In the genomic region with DNA sequence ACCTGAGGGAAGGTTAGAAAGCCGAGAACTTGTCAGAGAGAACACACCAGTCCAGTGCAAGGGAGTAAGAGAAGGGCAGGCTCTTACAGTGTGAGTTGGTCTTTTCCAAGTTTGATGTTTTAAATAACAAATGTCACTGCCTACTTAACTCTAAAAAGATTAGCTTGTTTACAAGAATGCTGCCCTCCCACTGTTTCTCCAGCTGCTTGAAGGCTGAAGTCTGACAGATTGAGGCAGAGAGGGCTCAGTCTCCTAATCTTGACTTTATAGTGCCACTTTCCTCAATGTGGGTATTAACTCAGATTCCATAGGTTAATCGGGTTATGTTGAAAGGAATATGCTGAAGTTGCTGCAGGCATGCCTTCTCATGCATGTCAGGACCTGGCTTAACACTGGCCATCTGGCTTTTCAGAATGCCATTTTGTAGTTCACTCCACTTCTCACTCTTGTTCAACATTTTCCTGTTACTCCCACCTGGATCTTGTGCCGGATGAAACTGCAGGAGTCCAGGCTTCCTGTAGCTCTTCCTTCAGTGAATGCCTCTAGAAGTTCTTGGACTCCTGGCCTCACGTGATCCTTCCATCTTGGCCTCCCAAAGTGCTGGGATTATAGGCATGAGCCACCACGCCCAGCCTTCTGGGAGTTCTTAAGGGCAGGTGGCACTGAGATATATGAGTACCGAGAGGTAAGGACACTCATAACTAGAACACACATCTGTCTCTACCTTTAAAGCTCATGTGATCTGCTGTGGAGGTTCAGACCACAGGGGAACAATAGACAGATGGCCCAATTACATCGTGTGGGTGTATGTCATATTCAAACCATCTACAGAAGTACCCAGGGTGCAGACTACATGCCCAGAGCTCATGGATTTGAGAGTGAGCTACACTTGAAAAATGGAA, we compare ENCODE assay signal across 1 cellular context.
A peak's percentile ranks its signal among the peaks of the same experiment; 100 is the strongest.
TF ChIP-seq lines count a peak whose summit lies in the region.

No MANE protein-coding gene starts in this region.

TF ChIP-seq in GM12878, 131 proteins besides CTCF, POLR2A, EP300 and RAD21 (continued from another document and continues in another):
- TF ChIP-seq, protein P1, sequence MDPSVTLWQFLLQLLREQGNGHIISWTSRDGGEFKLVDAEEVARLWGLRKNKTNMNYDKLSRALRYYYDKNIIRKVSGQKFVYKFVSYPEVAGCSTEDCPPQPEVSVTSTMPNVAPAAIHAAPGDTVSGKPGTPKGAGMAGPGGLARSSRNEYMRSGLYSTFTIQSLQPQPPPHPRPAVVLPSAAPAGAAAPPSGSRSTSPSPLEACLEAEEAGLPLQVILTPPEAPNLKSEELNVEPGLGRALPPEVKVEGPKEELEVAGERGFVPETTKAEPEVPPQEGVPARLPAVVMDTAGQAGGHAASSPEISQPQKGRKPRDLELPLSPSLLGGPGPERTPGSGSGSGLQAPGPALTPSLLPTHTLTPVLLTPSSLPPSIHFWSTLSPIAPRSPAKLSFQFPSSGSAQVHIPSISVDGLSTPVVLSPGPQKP (IDR thresholded peaks at IDR 0.05; ENCODE audit: low read depth, low read length) = no peak
- TF ChIP-seq GABPA (IDR thresholded peaks at IDR 0.05; ENCODE audit: low read depth) (peak; percentile 65), RCOR1 (conservative IDR thresholded peaks at IDR 0.05; ENCODE audit: low read depth, low read length) (no peak), HCFC1 (IDR thresholded peaks at IDR 0.05; ENCODE audit: low read length) (0 out of 2 replicates have a peak, but pooled peaks have one; percentile 7), IKZF1 (conservative IDR thresholded peaks at IDR 0.05) (peak; percentile 99), POLR2AphosphoS2 (IDR thresholded peaks at IDR 0.05; ENCODE audit: low read depth, low read length) (no peak), ZBTB11 (CRISPR knock-in tag; IDR thresholded peaks at IDR 0.05) (no peak), BCL11A (IDR thresholded peaks at IDR 0.05; ENCODE audit: low read depth, low read length) (peak; percentile 99), ZBED1 (IDR thresholded peaks at IDR 0.05; ENCODE audit: borderline replicate concordance) (peak; percentile 97; the same call in 1 of the 2 replicates), SMARCA5 (IDR thresholded peaks at IDR 0.05) (peak; percentile 24; the same call in 1 of the 2 replicates), ZSCAN29 (IDR thresholded peaks at IDR 0.05) (0 out of 2 replicates have a peak, but pooled peaks have one; percentile 36), CBFB (IDR thresholded peaks at IDR 0.05; ENCODE audit: low read depth) (peak; percentile 90), NBN (IDR thresholded peaks at IDR 0.05) (peak; percentile 94), CHD1 (IDR thresholded peaks at IDR 0.05; ENCODE audit: low read depth, low read length) (peak; percentile 52; the same call in 1 of the 2 replicates), CBX3 (IDR thresholded peaks at IDR 0.05; ENCODE audit: borderline replicate concordance, low read depth) (no peak), RELA (IDR thresholded peaks at IDR 0.05; ENCODE audit: borderline replicate concordance, partially characterized antibody) (peak; percentile 80), SMAD5 (IDR thresholded peaks at IDR 0.05; ENCODE audit: low read depth) (peak; percentile 47; the same call in 1 of the 2 replicates), HDAC2 (IDR thresholded peaks at IDR 0.05) (no peak), PKNOX1 (IDR thresholded peaks at IDR 0.05) (peak; percentile 64), RBBP5 (conservative IDR thresholded peaks at IDR 0.05) (no peak), PML (IDR thresholded peaks at IDR 0.05; ENCODE audit: low read length) (peak; percentile 94)
- TF ChIP-seq, protein P2, sequence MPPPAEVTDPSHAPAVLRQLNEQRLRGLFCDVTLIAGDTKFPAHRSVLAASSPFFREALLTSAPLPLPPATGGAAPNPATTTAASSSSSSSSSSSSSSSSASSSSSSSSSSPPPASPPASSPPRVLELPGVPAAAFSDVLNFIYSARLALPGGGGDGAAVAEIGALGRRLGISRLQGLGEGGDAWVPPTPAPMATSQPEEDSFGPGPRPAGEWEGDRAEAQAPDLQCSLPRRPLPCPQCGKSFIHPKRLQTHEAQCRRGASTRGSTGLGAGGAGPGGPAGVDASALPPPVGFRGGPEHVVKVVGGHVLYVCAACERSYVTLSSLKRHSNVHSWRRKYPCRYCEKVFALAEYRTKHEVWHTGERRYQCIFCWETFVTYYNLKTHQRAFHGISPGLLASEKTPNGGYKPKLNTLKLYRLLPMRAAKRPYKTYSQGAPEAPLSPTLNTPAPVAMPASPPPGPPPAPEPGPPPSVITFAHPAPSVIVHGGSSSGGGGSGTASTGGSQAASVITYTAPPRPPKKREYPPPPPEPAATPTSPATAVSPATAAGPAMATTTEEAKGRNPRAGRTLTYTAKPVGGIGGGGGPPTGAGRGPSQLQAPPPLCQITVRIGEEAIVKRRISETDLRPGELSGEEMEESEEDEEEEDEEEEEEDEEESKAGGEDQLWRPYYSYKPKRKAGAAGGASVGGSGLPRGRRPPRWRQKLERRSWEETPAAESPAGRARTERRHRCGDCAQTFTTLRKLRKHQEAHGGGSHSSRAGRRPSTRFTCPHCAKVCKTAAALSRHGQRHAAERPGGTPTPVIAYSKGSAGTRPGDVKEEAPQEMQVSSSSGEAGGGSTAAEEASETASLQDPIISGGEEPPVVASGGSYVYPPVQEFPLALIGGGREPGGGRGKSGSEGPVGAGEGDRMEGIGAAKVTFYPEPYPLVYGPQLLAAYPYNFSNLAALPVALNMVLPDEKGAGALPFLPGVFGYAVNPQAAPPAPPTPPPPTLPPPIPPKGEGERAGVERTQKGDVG (CRISPR knock-in tag; IDR thresholded peaks at IDR 0.05) = peak; percentile 84; the same call in 1 of the 2 replicates
- TF ChIP-seq, protein P3, sequence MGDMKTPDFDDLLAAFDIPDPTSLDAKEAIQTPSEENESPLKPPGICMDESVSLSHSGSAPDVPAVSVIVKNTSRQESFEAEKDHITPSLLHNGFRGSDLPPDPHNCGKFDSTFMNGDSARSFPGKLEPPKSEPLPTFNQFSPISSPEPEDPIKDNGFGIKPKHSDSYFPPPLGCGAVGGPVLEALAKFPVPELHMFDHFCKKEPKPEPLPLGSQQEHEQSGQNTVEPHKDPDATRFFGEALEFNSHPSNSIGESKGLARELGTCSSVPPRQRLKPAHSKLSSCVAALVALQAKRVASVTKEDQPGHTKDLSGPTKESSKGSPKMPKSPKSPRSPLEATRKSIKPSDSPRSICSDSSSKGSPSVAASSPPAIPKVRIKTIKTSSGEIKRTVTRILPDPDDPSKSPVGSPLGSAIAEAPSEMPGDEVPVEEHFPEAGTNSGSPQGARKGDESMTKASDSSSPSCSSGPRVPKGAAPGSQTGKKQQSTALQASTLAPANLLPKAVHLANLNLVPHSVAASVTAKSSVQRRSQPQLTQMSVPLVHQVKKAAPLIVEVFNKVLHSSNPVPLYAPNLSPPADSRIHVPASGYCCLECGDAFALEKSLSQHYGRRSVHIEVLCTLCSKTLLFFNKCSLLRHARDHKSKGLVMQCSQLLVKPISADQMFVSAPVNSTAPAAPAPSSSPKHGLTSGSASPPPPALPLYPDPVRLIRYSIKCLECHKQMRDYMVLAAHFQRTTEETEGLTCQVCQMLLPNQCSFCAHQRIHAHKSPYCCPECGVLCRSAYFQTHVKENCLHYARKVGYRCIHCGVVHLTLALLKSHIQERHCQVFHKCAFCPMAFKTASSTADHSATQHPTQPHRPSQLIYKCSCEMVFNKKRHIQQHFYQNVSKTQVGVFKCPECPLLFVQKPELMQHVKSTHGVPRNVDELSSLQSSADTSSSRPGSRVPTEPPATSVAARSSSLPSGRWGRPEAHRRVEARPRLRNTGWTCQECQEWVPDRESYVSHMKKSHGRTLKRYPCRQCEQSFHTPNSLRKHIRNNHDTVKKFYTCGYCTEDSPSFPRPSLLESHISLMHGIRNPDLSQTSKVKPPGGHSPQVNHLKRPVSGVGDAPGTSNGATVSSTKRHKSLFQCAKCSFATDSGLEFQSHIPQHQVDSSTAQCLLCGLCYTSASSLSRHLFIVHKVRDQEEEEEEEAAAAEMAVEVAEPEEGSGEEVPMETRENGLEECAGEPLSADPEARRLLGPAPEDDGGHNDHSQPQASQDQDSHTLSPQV (IDR thresholded peaks at IDR 0.05) = peak; percentile 86
- TF ChIP-seq, protein P4, sequence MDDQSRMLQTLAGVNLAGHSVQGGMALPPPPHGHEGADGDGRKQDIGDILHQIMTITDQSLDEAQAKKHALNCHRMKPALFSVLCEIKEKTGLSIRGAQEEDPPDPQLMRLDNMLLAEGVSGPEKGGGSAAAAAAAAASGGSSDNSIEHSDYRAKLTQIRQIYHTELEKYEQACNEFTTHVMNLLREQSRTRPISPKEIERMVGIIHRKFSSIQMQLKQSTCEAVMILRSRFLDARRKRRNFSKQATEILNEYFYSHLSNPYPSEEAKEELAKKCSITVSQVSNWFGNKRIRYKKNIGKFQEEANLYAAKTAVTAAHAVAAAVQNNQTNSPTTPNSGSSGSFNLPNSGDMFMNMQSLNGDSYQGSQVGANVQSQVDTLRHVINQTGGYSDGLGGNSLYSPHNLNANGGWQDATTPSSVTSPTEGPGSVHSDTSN (IDR thresholded peaks at IDR 0.05; ENCODE audit: insufficient replicate concordance, low read depth, low read length) = no peak
- TF ChIP-seq, protein P5, sequence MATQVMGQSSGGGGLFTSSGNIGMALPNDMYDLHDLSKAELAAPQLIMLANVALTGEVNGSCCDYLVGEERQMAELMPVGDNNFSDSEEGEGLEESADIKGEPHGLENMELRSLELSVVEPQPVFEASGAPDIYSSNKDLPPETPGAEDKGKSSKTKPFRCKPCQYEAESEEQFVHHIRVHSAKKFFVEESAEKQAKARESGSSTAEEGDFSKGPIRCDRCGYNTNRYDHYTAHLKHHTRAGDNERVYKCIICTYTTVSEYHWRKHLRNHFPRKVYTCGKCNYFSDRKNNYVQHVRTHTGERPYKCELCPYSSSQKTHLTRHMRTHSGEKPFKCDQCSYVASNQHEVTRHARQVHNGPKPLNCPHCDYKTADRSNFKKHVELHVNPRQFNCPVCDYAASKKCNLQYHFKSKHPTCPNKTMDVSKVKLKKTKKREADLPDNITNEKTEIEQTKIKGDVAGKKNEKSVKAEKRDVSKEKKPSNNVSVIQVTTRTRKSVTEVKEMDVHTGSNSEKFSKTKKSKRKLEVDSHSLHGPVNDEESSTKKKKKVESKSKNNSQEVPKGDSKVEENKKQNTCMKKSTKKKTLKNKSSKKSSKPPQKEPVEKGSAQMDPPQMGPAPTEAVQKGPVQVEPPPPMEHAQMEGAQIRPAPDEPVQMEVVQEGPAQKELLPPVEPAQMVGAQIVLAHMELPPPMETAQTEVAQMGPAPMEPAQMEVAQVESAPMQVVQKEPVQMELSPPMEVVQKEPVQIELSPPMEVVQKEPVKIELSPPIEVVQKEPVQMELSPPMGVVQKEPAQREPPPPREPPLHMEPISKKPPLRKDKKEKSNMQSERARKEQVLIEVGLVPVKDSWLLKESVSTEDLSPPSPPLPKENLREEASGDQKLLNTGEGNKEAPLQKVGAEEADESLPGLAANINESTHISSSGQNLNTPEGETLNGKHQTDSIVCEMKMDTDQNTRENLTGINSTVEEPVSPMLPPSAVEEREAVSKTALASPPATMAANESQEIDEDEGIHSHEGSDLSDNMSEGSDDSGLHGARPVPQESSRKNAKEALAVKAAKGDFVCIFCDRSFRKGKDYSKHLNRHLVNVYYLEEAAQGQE (IDR thresholded peaks at IDR 0.05; ENCODE audit: low read depth, low read length) = no peak
- TF ChIP-seq, protein P6, sequence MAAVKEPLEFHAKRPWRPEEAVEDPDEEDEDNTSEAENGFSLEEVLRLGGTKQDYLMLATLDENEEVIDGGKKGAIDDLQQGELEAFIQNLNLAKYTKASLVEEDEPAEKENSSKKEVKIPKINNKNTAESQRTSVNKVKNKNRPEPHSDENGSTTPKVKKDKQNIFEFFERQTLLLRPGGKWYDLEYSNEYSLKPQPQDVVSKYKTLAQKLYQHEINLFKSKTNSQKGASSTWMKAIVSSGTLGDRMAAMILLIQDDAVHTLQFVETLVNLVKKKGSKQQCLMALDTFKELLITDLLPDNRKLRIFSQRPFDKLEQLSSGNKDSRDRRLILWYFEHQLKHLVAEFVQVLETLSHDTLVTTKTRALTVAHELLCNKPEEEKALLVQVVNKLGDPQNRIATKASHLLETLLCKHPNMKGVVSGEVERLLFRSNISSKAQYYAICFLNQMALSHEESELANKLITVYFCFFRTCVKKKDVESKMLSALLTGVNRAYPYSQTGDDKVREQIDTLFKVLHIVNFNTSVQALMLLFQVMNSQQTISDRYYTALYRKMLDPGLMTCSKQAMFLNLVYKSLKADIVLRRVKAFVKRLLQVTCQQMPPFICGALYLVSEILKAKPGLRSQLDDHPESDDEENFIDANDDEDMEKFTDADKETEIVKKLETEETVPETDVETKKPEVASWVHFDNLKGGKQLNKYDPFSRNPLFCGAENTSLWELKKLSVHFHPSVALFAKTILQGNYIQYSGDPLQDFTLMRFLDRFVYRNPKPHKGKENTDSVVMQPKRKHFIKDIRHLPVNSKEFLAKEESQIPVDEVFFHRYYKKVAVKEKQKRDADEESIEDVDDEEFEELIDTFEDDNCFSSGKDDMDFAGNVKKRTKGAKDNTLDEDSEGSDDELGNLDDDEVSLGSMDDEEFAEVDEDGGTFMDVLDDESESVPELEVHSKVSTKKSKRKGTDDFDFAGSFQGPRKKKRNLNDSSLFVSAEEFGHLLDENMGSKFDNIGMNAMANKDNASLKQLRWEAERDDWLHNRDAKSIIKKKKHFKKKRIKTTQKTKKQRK (IDR thresholded peaks at IDR 0.05; ENCODE audit: low read depth, low read length) = no peak
